In genomic region chr2:16587629-16588028, GRCh38 we compare ENCODE assay signal across 7 cellular contexts.
"Had no signal": no experiment of that assay in that cellular context is flagged by ENCODE, and none has a peak within 500 bp of the region (broad histone marks: within the 10 kb centered on the region; RNA-seq: fewer than 3 reads in every experiment).

No MANE protein-coding gene starts in this region.

- H3K4me2 ChIP-seq: KMS-11 had no signal

- FAIRE-seq: HTR-8/SVneo had no signal

- H3K9ac ChIP-seq: KMS-11 had no signal

- H3K27ac ChIP-seq: KMS-11 had no signal

- DNase-seq: GOT3, H7, HCEC 1CT, IMR-90, KBM-7 had no signal
